Comparison of ENCODE assay signal across 9 cellular contexts in genomic region chr10:31581741-31582323, GRCh38.
DNase-seq lines count a peak whose midpoint lies in the region; ATAC-seq and TF ChIP-seq lines count a peak whose summit lies in the region.
"Had no signal": no experiment of that assay in that cellular context is flagged by ENCODE, and none has a peak within 500 bp of the region (broad histone marks: within the 10 kb centered on the region; RNA-seq: fewer than 3 reads in every experiment).

No MANE protein-coding gene starts in this region.

- in situ Hi-C loops in GM23248 (cut with MboI) = no loop called here

- DNase-seq in GM23248 = peak; percentile 6
- peak; percentile 82 for DNase-seq in NOMO-1 treated with DMSO at 0.1 percent for 48 hours (lab: John Stamatoyannopoulos, UW; ENCODE audit: unreplicated experiment)
- DNase-seq in suprapubic skin (ENCODE audit: low spot score in 2 of 2) = no peak
- no peak for DNase-seq in D341Med (ENCODE audit: low spot score)
- DNase-seq in glomerular visceral epithelial cell (ENCODE audit: extremely low spot score) = no peak
- no peak for DNase-seq in activated naive CD4-positive, alpha-beta T cell (lab: John Stamatoyannopoulos, UW)
- DNase-seq: activated CD8-positive, alpha-beta memory T cell treated with anti-CD3 and anti-CD28 coated beads, Interleukin-2, amount 10 ng/mL, durations not matched to agents 7 days and 5 days had no signal

- H3K9me2 ChIP-seq in GM23248 (ENCODE audit: insufficient read depth) = no peaks in the 10 kb centered on the region

- TF ChIP-seq CTCF in suprapubic skin (IDR thresholded peaks at IDR 0.05) = no peak

- H3K9ac ChIP-seq in GM23248 = no peak overlapping the region

- no peak overlapping the region for H3K27ac ChIP-seq in GM23248
- H3K27ac ChIP-seq in muscle layer of duodenum (ENCODE audit: low read length) = peak overlapping the region; percentile 14
- no peak overlapping the region for H3K27ac ChIP-seq in suprapubic skin

- no peaks in the 10 kb centered on the region for H3K27me3 ChIP-seq in GM23248 (replicated peaks; ENCODE audit: insufficient read depth)
- no peaks in the 10 kb centered on the region for H3K27me3 ChIP-seq in muscle layer of duodenum (ENCODE audit: low read depth, low read length)
- H3K27me3 ChIP-seq in suprapubic skin = no peaks in the 10 kb centered on the region

- no peak for TF ChIP-seq POLR2A in suprapubic skin (IDR thresholded peaks at IDR 0.05)

- peaks cover 8% of the 10 kb centered on the region for H3K4me1 ChIP-seq in GM23248 (ENCODE audit: insufficient read depth)
- H3K4me1 ChIP-seq in muscle layer of duodenum (ENCODE audit: control insufficient read depth in 1 of 2, insufficient read depth in 2 of 2, low read length in 2 of 2) = peaks cover 18 to 38% of the 10 kb centered on the region in 2 donors
- H3K4me1 ChIP-seq in suprapubic skin = peaks cover 19% of the 10 kb centered on the region

- 76% methylated on average over 9 of the region's 9 CpGs for WGBS in GM23248 (ENCODE audit: low coverage in 1 of 2, low lambda C conversion rate in 2 of 2, missing lambda C conversion rate in 2 of 2), 2 experiments
- 72% methylated on average over 9 of the region's 9 CpGs for WGBS in suprapubic skin

- no peak overlapping the region for H2AFZ ChIP-seq in GM23248

- H3K36me3 ChIP-seq in GM23248 (ENCODE audit: low read depth) = no peaks in the 10 kb centered on the region
- H3K36me3 ChIP-seq in muscle layer of duodenum (ENCODE audit: control insufficient read depth in 1 of 2, insufficient read depth in 2 of 2, low read length in 2 of 2) = no peaks in the 10 kb centered on the region
- H3K36me3 ChIP-seq in suprapubic skin = no peaks in the 10 kb centered on the region

- peak; percentile 84 for ATAC-seq in GM18517 (IDR thresholded peaks at IDR 0.05; ENCODE audit: unreplicated experiment)
- ATAC-seq: activated CD8-positive, alpha-beta memory T cell treated with anti-CD3 and anti-CD28 coated beads, Interleukin-2, amount 10 ng/mL, durations not matched to agents 7 days and 5 days had no signal

- no peak overlapping the region for H3K4me2 ChIP-seq in GM23248 (ENCODE audit: unreplicated experiment)

- H3K9me3 ChIP-seq in GM23248 (ENCODE audit: low read depth) (no peaks in the 10 kb centered on the region), muscle layer of duodenum (ENCODE audit: control insufficient read depth in 1 of 2, low read length in 2 of 2) (peaks cover 0 to 4% of the 10 kb centered on the region in 2 donors), suprapubic skin (peaks cover 3% of the 10 kb centered on the region)

- H3K4me3 ChIP-seq in GM23248 = no peak overlapping the region
- peak overlapping the region in 1 of 2 donors; percentile 30 for H3K4me3 ChIP-seq in muscle layer of duodenum (ENCODE audit: low read depth in 1 of 2, low read length in 2 of 2)
- no peak overlapping the region for H3K4me3 ChIP-seq in suprapubic skin

- TF ChIP-seq EP300 in suprapubic skin (IDR thresholded peaks at IDR 0.05) = no peak

- H3F3A ChIP-seq in GM23248 (ENCODE audit: insufficient read depth) = no peaks in the 10 kb centered on the region

- no peaks in the 10 kb centered on the region for H4K20me1 ChIP-seq in GM23248 (ENCODE audit: insufficient read depth)

- no peaks in the 10 kb centered on the region for H3K79me2 ChIP-seq in GM23248 (ENCODE audit: insufficient read depth)

Comparison
In these comparisons a context has a peak if more than half of its experiments do, and no peak if none do; other contexts are left out.
1. DNase-seq: peak in GM23248 (single experiment) and NOMO-1 treated with DMSO at 0.1 percent for 48 hours (single experiment); none in suprapubic skin (0 of 2), D341Med (single experiment), glomerular visceral epithelial cell (single experiment) and activated naive CD4-positive, alpha-beta T cell (0 of 4).